Comparison of ENCODE assay signal across 8 cellular contexts in genomic region chr17:81508639-81509047, GRCh38. TPM values are rescaled to one million over a fixed set of nuclear protein-coding genes. Genes with fewer than 3 reads are reported as not detected.
DNase-seq lines count a peak whose midpoint lies in the region; ATAC-seq, FAIRE-seq and TF ChIP-seq lines count a peak whose summit lies in the region.

No MANE protein-coding gene starts in this region.

- no peak for FAIRE-seq in D721Med (lab: Jason Lieb, UNC)

- peak overlapping the region; percentile 96 to 99 (median 97) for H3K27ac Mint-ChIP-seq in CD4-positive, CD25-positive, alpha-beta regulatory T cell
- H3K27ac Mint-ChIP-seq in memory B cell, result no peak overlapping the region

- peak overlapping the region; percentile 78 for H3K27ac ChIP-seq in CD4-positive, CD25-positive, alpha-beta regulatory T cell (ENCODE audit: insufficient read depth, low read length, poor library complexity, severe bottlenecking)
- peak overlapping the region; percentile 63 to 99 for H3K27ac ChIP-seq in breast epithelium

- peaks cover 36% of the 10 kb centered on the region for H3K36me3 Mint-ChIP-seq in CD4-positive, CD25-positive, alpha-beta regulatory T cell
- peaks cover 38% of the 10 kb centered on the region for H3K36me3 Mint-ChIP-seq in memory B cell

- no peaks in the 10 kb centered on the region for H3K27me3 ChIP-seq in CD4-positive, CD25-positive, alpha-beta regulatory T cell (ENCODE audit: control insufficient read depth, insufficient read depth, low read length)
- H3K27me3 ChIP-seq in MG63 (no peaks in the 10 kb centered on the region), breast epithelium (no peaks in the 10 kb centered on the region)

- no peak for ATAC-seq in CD4-positive, CD25-positive, alpha-beta regulatory T cell (ENCODE audit: low read depth in 2 of 2)
- ATAC-seq in memory B cell (ENCODE audit: low read depth) (no peak), GM21786 (IDR thresholded peaks at IDR 0.05; ENCODE audit: unreplicated experiment) (no peak), GM19351 (IDR thresholded peaks at IDR 0.05; ENCODE audit: unreplicated experiment) (no peak)

- no peak for TF ChIP-seq CTCF in breast epithelium (IDR thresholded peaks at IDR 0.05)
- TF ChIP-seq CTCF in D721Med (IDR thresholded peaks at IDR 0.05; ENCODE audit: insufficient read depth, missing control alignments), result no peak

- H3K4me1 Mint-ChIP-seq in CD4-positive, CD25-positive, alpha-beta regulatory T cell, result peaks cover 5 to 40% (median 22%) of the 10 kb centered on the region in 4 donors
- H3K4me1 Mint-ChIP-seq in memory B cell, result peaks cover 33% of the 10 kb centered on the region

- TF ChIP-seq POLR2A in breast epithelium (IDR thresholded peaks at IDR 0.05), result no peak

- intact Hi-C loops in breast epithelium (cut with DNase I; ENCODE audit: low total_unique reads), result no loop called here

- peaks cover 10% of the 10 kb centered on the region for H3K27me3 Mint-ChIP-seq in CD4-positive, CD25-positive, alpha-beta regulatory T cell
- H3K27me3 Mint-ChIP-seq in memory B cell, result no peaks in the 10 kb centered on the region

- peaks cover 44% of the 10 kb centered on the region for H3K4me1 ChIP-seq in CD4-positive, CD25-positive, alpha-beta regulatory T cell (ENCODE audit: control insufficient read depth, insufficient read depth, low read length, poor library complexity, severe bottlenecking)
- H3K4me1 ChIP-seq in breast epithelium, result no peaks in the 10 kb centered on the region

- H3K4me3 ChIP-seq in CD4-positive, CD25-positive, alpha-beta regulatory T cell (ENCODE audit: low read depth, low read length), result peak overlapping the region; percentile 86
- H3K4me3 ChIP-seq in MG63, result peak overlapping the region; percentile 95
- H3K4me3 ChIP-seq in breast epithelium, result peak overlapping the region; percentile 79 to 98 (median 92)

- H3K4me3 Mint-ChIP-seq in CD4-positive, CD25-positive, alpha-beta regulatory T cell, result peak overlapping the region; percentile 94 to 99 (median 97)
- peak overlapping the region; percentile 99 for H3K4me3 Mint-ChIP-seq in memory B cell

- peaks cover 0 to 5% (median 0%) of the 10 kb centered on the region in 7 donors for H3K9me3 Mint-ChIP-seq in CD4-positive, CD25-positive, alpha-beta regulatory T cell
- H3K9me3 Mint-ChIP-seq in memory B cell, result no peaks in the 10 kb centered on the region

- DNase-seq in CD4-positive, CD25-positive, alpha-beta regulatory T cell, result no peak
- no peak for DNase-seq in MG63
- DNase-seq in breast epithelium (ENCODE audit: low spot score in 2 of 2), result no peak
- no peak for DNase-seq in memory B cell (ENCODE audit: low spot score in 2 of 2)
- no peak for DNase-seq in D721Med (ENCODE audit: insufficient read length, low spot score)
- DNase-seq in activated CD4-positive, alpha-beta T cell treated with anti-CD3 and anti-CD28 coated beads, Interleukin-2, amount 50 U/mL, for 1 hour, result no peak

- peaks cover 31% of the 10 kb centered on the region for H3K36me3 ChIP-seq in CD4-positive, CD25-positive, alpha-beta regulatory T cell (ENCODE audit: control insufficient read depth, insufficient read depth, low read length)
- H3K36me3 ChIP-seq in MG63 (peaks cover 38% of the 10 kb centered on the region), breast epithelium (no peaks in the 10 kb centered on the region)

- H3K9me3 ChIP-seq in CD4-positive, CD25-positive, alpha-beta regulatory T cell (ENCODE audit: control insufficient read depth in 2 of 2, low read length in 2 of 2), result no peaks in the 10 kb centered on the region
- H3K9me3 ChIP-seq in MG63, result no peaks in the 10 kb centered on the region
- no peaks in the 10 kb centered on the region for H3K9me3 ChIP-seq in breast epithelium

RNA-seq across cellular contexts. Expression of gene ACTG1, which starts 4.0 kb away (rescaled TPM):
- total RNA-seq in CD4-positive, CD25-positive, alpha-beta regulatory T cell, result 1,684 TPM
- 1,000 to 10,000 TPM; 1,881 to 2,724 (median 2,486) TPM for polyA plus RNA-seq in CD4-positive, CD25-positive, alpha-beta regulatory T cell
- 5,061 and 6,321 TPM in 2 replicates for total RNA-seq in MG63 (2014; rRNA removed; shearing (Covaris generic); ENCODE audit: low replicate concordance)
- 1,000 to 10,000 TPM; 2,222 to 2,764 (median 2,750) TPM for total RNA-seq in breast epithelium

RNA-seq across cellular contexts. Expression of gene FSCN2, which starts 19.5 kb away (rescaled TPM):
- total RNA-seq in CD4-positive, CD25-positive, alpha-beta regulatory T cell, result 0.74 TPM
- polyA plus RNA-seq in CD4-positive, CD25-positive, alpha-beta regulatory T cell, result under 1 TPM in 1 of 4 donors, not detected in 3; 0.17 TPM
- total RNA-seq in MG63 (2014; rRNA removed; shearing (Covaris generic); ENCODE audit: low replicate concordance), result 0.12 TPM in 1 of 2 replicates, not detected in the other
- 1 to 10 TPM in 2 of 3 donors, under 1 TPM in 1; 0.48 to 3.2 (median 1.6) TPM for total RNA-seq in breast epithelium

RNA-seq across cellular contexts. Expression of gene FAAP100, which starts 43.5 kb away (rescaled TPM):
- total RNA-seq in CD4-positive, CD25-positive, alpha-beta regulatory T cell, result 28.1 TPM
- 10 to 100 TPM in 2 of 4 donors, 1 to 10 TPM in 2; 8.2 to 13.0 (median 10.4) TPM for polyA plus RNA-seq in CD4-positive, CD25-positive, alpha-beta regulatory T cell
- 25.6 and 41.7 TPM in 2 replicates for total RNA-seq in MG63 (2014; rRNA removed; shearing (Covaris generic); ENCODE audit: low replicate concordance)
- 10 to 100 TPM; 13.0 to 23.1 (median 20.6) TPM for total RNA-seq in breast epithelium
